In genomic region chr5:92944903-92945629, GRCh38 we compare ENCODE assay signal across 1 cellular context.
A peak's percentile ranks its signal among the peaks of the same experiment; 100 is the strongest.
TF ChIP-seq lines count a peak whose summit lies in the region.

No MANE protein-coding gene starts in this region.

TF ChIP-seq in HepG2, 621 proteins besides CTCF, POLR2A, EP300 and RAD21 (continued from another document and continues in another):
- TF ChIP-seq ZBTB40 (IDR thresholded peaks at IDR 0.05) (no peak), ZBTB40 (CRISPR knock-in tag; IDR thresholded peaks at IDR 0.05) (no peak; the same call in 1 of the 2 replicates), ZFP41 (CRISPR knock-in tag; IDR thresholded peaks at IDR 0.05; ENCODE audit: borderline replicate concordance) (no peak), ZNF20 (CRISPR knock-in tag; IDR thresholded peaks at IDR 0.05) (no peak), ZFP91 (CRISPR knock-in tag; IDR thresholded peaks at IDR 0.05; ENCODE audit: borderline replicate concordance) (no peak), THAP11 (CRISPR knock-in tag; IDR thresholded peaks at IDR 0.05) (peak; percentile 37; the same call in 1 of the 2 replicates), IRF2 (CRISPR knock-in tag; IDR thresholded peaks at IDR 0.05) (peak; percentile 44; the same call in 1 of the 2 replicates), KDM4B (CRISPR knock-in tag; IDR thresholded peaks at IDR 0.05) (no peak), ZNF354B (CRISPR knock-in tag; IDR thresholded peaks at IDR 0.05) (no peak), ZNF30 (CRISPR knock-in tag; IDR thresholded peaks at IDR 0.05) (no peak), ZNF790 (CRISPR knock-in tag; IDR thresholded peaks at IDR 0.05; ENCODE audit: borderline replicate concordance) (no peak), PHB2 (IDR thresholded peaks at IDR 0.05; ENCODE audit: partially characterized antibody) (no peak), ZNF326 (CRISPR knock-in tag; IDR thresholded peaks at IDR 0.05; ENCODE audit: borderline replicate concordance) (no peak), RORA (CRISPR knock-in tag; IDR thresholded peaks at IDR 0.05) (no peak), ZNF704 (CRISPR knock-in tag; IDR thresholded peaks at IDR 0.05; ENCODE audit: borderline replicate concordance) (no peak), TBX3 (IDR thresholded peaks at IDR 0.05; ENCODE audit: borderline replicate concordance) (no peak), ZNF839 (CRISPR knock-in tag; IDR thresholded peaks at IDR 0.05; ENCODE audit: borderline replicate concordance) (no peak), STAT5B (CRISPR knock-in tag; IDR thresholded peaks at IDR 0.05) (0 out of 2 replicates have a peak, but pooled peaks have one; percentile 17), ZNF121 (CRISPR knock-in tag; IDR thresholded peaks at IDR 0.05) (no peak), SOX6 (IDR thresholded peaks at IDR 0.05) (no peak), SOX6 (CRISPR knock-in tag; IDR thresholded peaks at IDR 0.05) (peak; percentile 90), ZNF431 (CRISPR knock-in tag; IDR thresholded peaks at IDR 0.05; ENCODE audit: borderline replicate concordance, low read depth) (no peak), RAD51 (IDR thresholded peaks at IDR 0.05; ENCODE audit: borderline replicate concordance) (no peak), NCOA5 (CRISPR knock-in tag; IDR thresholded peaks at IDR 0.05) (no peak), RFX1 (IDR thresholded peaks at IDR 0.05) (no peak), PHF21A (CRISPR knock-in tag; IDR thresholded peaks at IDR 0.05) (peak; percentile 80), CEBPB (IDR thresholded peaks at IDR 0.05; ENCODE audit: borderline replicate concordance, low read depth, low read length) (peak; percentile 14; the same call in 1 of the 2 replicates), HOXA3 (CRISPR knock-in tag; IDR thresholded peaks at IDR 0.05) (no peak), HDAC1 (CRISPR knock-in tag; IDR thresholded peaks at IDR 0.05) (peak; percentile 49; the same call in 1 of the 2 replicates), ZNF775 (CRISPR knock-in tag; IDR thresholded peaks at IDR 0.05; ENCODE audit: borderline replicate concordance) (no peak), CBX2 (IDR thresholded peaks at IDR 0.05; ENCODE audit: low read depth, low read length) (no peak), CBX2 (CRISPR knock-in tag; IDR thresholded peaks at IDR 0.05; ENCODE audit: low read depth) (no peak), KDM1A (CRISPR knock-in tag; IDR thresholded peaks at IDR 0.05) (no peak), NR3C1 (CRISPR knock-in tag; IDR thresholded peaks at IDR 0.05) (no peak), KDM5B (CRISPR knock-in tag; IDR thresholded peaks at IDR 0.05; ENCODE audit: borderline replicate concordance) (no peak), PPARG (CRISPR knock-in tag; conservative IDR thresholded peaks at IDR 0.05) (peak; percentile 92), ZNF713 (CRISPR knock-in tag; IDR thresholded peaks at IDR 0.05) (no peak), TOE1 (CRISPR knock-in tag; IDR thresholded peaks at IDR 0.05) (0 out of 2 replicates have a peak, but pooled peaks have one; percentile 9), TOPORS (CRISPR knock-in tag; IDR thresholded peaks at IDR 0.05) (no peak), KDM5A (IDR thresholded peaks at IDR 0.05; ENCODE audit: borderline replicate concordance, low read length) (no peak), KDM2A (CRISPR knock-in tag; IDR thresholded peaks at IDR 0.05; ENCODE audit: borderline replicate concordance, low read depth) (no peak), REL (CRISPR knock-in tag; conservative IDR thresholded peaks at IDR 0.05) (no peak), REXO4 (CRISPR knock-in tag; IDR thresholded peaks at IDR 0.05; ENCODE audit: borderline replicate concordance) (no peak), MED8 (CRISPR knock-in tag; IDR thresholded peaks at IDR 0.05; ENCODE audit: insufficient replicate concordance) (peak; percentile 90), GLI4 (CRISPR knock-in tag; IDR thresholded peaks at IDR 0.05; ENCODE audit: borderline replicate concordance) (no peak)
- TF ChIP-seq, protein P1, sequence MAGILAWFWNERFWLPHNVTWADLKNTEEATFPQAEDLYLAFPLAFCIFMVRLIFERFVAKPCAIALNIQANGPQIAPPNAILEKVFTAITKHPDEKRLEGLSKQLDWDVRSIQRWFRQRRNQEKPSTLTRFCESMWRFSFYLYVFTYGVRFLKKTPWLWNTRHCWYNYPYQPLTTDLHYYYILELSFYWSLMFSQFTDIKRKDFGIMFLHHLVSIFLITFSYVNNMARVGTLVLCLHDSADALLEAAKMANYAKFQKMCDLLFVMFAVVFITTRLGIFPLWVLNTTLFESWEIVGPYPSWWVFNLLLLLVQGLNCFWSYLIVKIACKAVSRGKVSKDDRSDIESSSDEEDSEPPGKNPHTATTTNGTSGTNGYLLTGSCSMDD (CRISPR knock-in tag; IDR thresholded peaks at IDR 0.05): no peak
- TF ChIP-seq, protein P2, sequence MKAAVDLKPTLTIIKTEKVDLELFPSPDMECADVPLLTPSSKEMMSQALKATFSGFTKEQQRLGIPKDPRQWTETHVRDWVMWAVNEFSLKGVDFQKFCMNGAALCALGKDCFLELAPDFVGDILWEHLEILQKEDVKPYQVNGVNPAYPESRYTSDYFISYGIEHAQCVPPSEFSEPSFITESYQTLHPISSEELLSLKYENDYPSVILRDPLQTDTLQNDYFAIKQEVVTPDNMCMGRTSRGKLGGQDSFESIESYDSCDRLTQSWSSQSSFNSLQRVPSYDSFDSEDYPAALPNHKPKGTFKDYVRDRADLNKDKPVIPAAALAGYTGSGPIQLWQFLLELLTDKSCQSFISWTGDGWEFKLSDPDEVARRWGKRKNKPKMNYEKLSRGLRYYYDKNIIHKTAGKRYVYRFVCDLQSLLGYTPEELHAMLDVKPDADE (CRISPR knock-in tag; IDR thresholded peaks at IDR 0.05): no peak
- TF ChIP-seq, protein P3, sequence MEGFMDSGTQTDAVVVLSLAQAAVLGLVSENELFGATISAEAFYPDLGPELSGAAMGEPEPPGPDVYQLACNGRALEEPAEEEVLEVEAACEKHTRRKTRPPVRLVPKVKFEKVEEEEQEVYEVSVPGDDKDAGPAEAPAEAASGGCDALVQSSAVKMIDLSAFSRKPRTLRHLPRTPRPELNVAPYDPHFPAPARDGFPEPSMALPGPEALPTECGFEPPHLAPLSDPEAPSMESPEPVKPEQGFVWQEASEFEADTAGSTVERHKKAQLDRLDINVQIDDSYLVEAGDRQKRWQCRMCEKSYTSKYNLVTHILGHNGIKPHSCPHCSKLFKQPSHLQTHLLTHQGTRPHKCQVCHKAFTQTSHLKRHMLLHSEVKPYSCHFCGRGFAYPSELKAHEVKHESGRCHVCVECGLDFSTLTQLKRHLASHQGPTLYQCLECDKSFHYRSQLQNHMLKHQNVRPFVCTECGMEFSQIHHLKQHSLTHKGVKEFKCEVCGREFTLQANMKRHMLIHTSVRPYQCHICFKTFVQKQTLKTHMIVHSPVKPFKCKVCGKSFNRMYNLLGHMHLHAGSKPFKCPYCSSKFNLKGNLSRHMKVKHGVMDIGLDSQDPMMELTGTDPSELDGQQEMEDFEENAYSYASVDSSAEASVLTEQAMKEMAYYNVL (CRISPR knock-in tag; IDR thresholded peaks at IDR 0.05; ENCODE audit: borderline replicate concordance): peak; percentile 84
- TF ChIP-seq, protein P4, sequence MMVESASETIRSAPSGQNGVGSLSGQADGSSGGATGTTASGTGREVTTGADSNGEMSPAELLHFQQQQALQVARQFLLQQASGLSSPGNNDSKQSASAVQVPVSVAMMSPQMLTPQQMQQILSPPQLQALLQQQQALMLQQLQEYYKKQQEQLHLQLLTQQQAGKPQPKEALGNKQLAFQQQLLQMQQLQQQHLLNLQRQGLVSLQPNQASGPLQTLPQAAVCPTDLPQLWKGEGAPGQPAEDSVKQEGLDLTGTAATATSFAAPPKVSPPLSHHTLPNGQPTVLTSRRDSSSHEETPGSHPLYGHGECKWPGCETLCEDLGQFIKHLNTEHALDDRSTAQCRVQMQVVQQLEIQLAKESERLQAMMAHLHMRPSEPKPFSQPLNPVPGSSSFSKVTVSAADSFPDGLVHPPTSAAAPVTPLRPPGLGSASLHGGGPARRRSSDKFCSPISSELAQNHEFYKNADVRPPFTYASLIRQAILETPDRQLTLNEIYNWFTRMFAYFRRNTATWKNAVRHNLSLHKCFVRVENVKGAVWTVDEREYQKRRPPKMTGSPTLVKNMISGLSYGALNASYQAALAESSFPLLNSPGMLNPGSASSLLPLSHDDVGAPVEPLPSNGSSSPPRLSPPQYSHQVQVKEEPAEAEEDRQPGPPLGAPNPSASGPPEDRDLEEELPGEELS (CRISPR knock-in tag; IDR thresholded peaks at IDR 0.05): peak; percentile 95
